In the genomic region with DNA sequence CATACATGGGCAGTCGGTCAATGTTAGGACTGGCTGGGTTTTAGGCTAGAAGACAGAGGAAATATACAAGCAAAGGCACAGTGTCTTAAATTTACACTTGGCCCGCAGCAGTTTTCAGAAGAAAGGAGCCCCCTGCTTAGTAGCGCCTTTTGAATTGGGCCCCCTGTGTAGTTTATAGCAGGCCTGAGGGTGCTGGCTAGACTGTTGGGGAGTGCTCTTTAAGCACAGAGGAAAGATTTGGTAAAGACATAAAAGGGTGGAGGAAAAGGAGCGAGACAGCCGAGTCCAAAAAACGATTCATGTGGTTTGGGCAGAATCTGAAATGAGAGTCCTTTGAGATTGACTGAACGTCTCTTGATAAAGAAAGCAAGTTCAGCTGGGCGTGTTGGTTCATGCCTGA, we compare ENCODE assay signal across 11 cellular contexts. TPM values are rescaled to one million over a fixed set of nuclear protein-coding genes. Genes with fewer than 3 reads are reported as not detected.
DNase-seq lines count a peak whose midpoint lies in the region; ATAC-seq and TF ChIP-seq lines count a peak whose summit lies in the region.
"Had no signal": no experiment of that assay in that cellular context is flagged by ENCODE, and none has a peak within 500 bp of the region (broad histone marks: within the 10 kb centered on the region; RNA-seq: fewer than 3 reads in every experiment).

No MANE protein-coding gene starts in this region.

- H3K4me3 Mint-ChIP-seq in activated T-cell treated with anti-CD3 and anti-CD28 coated beads, Interleukin-2, amount 50 U/mL, for 72 hours = peak overlapping the region; percentile 84 to 91
- H3K4me3 Mint-ChIP-seq in endodermal cell (no peak overlapping the region), type B pancreatic cell (no peak overlapping the region)

- H3K27me3 Mint-ChIP-seq in activated T-cell treated with anti-CD3 and anti-CD28 coated beads, Interleukin-2, amount 50 U/mL, for 72 hours (ENCODE audit: low read depth) = no peaks in the 10 kb centered on the region
- H3K27me3 Mint-ChIP-seq in endodermal cell (ENCODE audit: insufficient read depth) (no peaks in the 10 kb centered on the region), type B pancreatic cell (no peaks in the 10 kb centered on the region)

- peak overlapping the region; percentile 97 for H3K27ac Mint-ChIP-seq in activated T-cell treated with anti-CD3 and anti-CD28 coated beads, Interleukin-2, amount 50 U/mL, for 72 hours
- H3K27ac Mint-ChIP-seq in endodermal cell (peak overlapping the region; percentile 79), type B pancreatic cell (peak overlapping the region; percentile 40)

- peak in 1 of 2 donors; percentile 29 for DNase-seq in activated T-cell treated with anti-CD3 and anti-CD28 coated beads, Interleukin-2, amount 50 U/mL, for 72 hours
- no peak for DNase-seq in activated T-cell treated with anti-CD3 and anti-CD28 coated beads, Interleukin-2, amount 50 U/mL, for 1 hour
- DNase-seq in SK-N-MC (ENCODE audit: low read depth, low spot score) (peak; percentile 72), endodermal cell (no peak), type B pancreatic cell (ENCODE audit: extremely low spot score, unreplicated experiment) (no peak)
- DNase-seq: RPMI8226, small intestine had no signal

- no peak overlapping the region for H3K9ac ChIP-seq in SK-N-MC (ENCODE audit: insufficient read length)
- H3K9ac ChIP-seq in endodermal cell (ENCODE audit: extremely low read depth, low read length, poor library complexity, severe bottlenecking) = no peak overlapping the region

- no peaks in the 10 kb centered on the region for H3K9me3 ChIP-seq in SK-N-MC (ENCODE audit: low read depth, low read length)
- peaks cover 6% of the 10 kb centered on the region for H3K9me3 ChIP-seq in endodermal cell (ENCODE audit: control insufficient read depth, low read length)

- H3K4me3 ChIP-seq in SK-N-MC (peak overlapping the region; percentile 45), endodermal cell (ENCODE audit: low read length) (no peak overlapping the region)
- H3K4me3 ChIP-seq: lung had no signal

- 93 to 95% methylated on average over 7 to 8 of the region's 8 CpGs for WGBS in endodermal cell (ENCODE audit: insufficient coverage in 1 of 2, insufficient read length in 1 of 2), 2 experiments

- no peaks in the 10 kb centered on the region for H3K9me3 Mint-ChIP-seq in activated T-cell treated with anti-CD3 and anti-CD28 coated beads, Interleukin-2, amount 50 U/mL, for 72 hours
- H3K9me3 Mint-ChIP-seq in endodermal cell (no peaks in the 10 kb centered on the region), type B pancreatic cell (no peaks in the 10 kb centered on the region)

- H3K27me3 ChIP-seq in endodermal cell (ENCODE audit: control insufficient read depth, insufficient read depth, low read length, poor library complexity, severe bottlenecking) = no peaks in the 10 kb centered on the region

- peaks cover 6% of the 10 kb centered on the region for H3K4me1 ChIP-seq in endodermal cell (ENCODE audit: control insufficient read depth, insufficient read depth, low read length)

- peak in 1 of 2 donors; percentile 16 for ATAC-seq in activated T-cell treated with anti-CD3 and anti-CD28 coated beads, Interleukin-2, amount 50 U/mL, for 72 hours (replicated peaks in 1 of 2)
- no peak for ATAC-seq in GM18909 (IDR thresholded peaks at IDR 0.05; ENCODE audit: poor library complexity, unreplicated experiment)
- ATAC-seq in GM18870 (IDR thresholded peaks at IDR 0.05; ENCODE audit: unreplicated experiment) = no peak
- no peak for ATAC-seq in GM21360 (IDR thresholded peaks at IDR 0.05; ENCODE audit: unreplicated experiment)

- H3K36me3 Mint-ChIP-seq in activated T-cell treated with anti-CD3 and anti-CD28 coated beads, Interleukin-2, amount 50 U/mL, for 72 hours (ENCODE audit: insufficient read depth in 2 of 2) = peaks cover 21 to 36% of the 10 kb centered on the region in 2 donors
- H3K36me3 Mint-ChIP-seq in endodermal cell (ENCODE audit: low read depth) (peaks cover 28% of the 10 kb centered on the region), type B pancreatic cell (peaks cover 12% of the 10 kb centered on the region)

- 0 out of 2 replicates have a peak overlapping the region, but pooled peaks have one; percentile 38 for H3K27ac ChIP-seq in SK-N-MC
- no peak overlapping the region for H3K27ac ChIP-seq in endodermal cell (ENCODE audit: low read depth, low read length)

- TF ChIP-seq CTCF in endodermal cell (conservative IDR thresholded peaks at IDR 0.05) (no peak), type B pancreatic cell (conservative IDR thresholded peaks at IDR 0.05) (no peak)

- H3K4me1 Mint-ChIP-seq in activated T-cell treated with anti-CD3 and anti-CD28 coated beads, Interleukin-2, amount 50 U/mL, for 72 hours (ENCODE audit: low read depth) = peaks cover 72% of the 10 kb centered on the region
- peaks cover 12% of the 10 kb centered on the region for H3K4me1 Mint-ChIP-seq in endodermal cell
- H3K4me1 Mint-ChIP-seq in type B pancreatic cell (ENCODE audit: unreplicated experiment) = peaks cover 39% of the 10 kb centered on the region

- peaks cover 12% of the 10 kb centered on the region; the same call in 1 of the 2 replicates for H3K36me3 ChIP-seq in SK-N-MC (ENCODE audit: insufficient read depth, low read length)
- no peaks in the 10 kb centered on the region for H3K36me3 ChIP-seq in endodermal cell (ENCODE audit: control insufficient read depth, insufficient read depth, low read length)

RNA-seq across cellular contexts. Expression of a gene that starts 10.6 kb away (rescaled TPM):
- 100 to 1,000 TPM; 105 to 119 TPM for total RNA-seq in activated T-cell treated with anti-CD3 and anti-CD28 coated beads, Interleukin-2, amount 50 U/mL, for 72 hours
- total RNA-seq in endodermal cell (10 to 100 TPM; 55.2 to 62.3 TPM), type B pancreatic cell (ENCODE audit: low replicate concordance) (30.0 and 41.3 TPM in 2 replicates)
- 48.6 TPM for polyA plus RNA-seq in endodermal cell (2013, experiment 1 of 2)
- polyA plus RNA-seq in endodermal cell (2013, experiment 2 of 2) = 43.6 TPM

Comparison
In these comparisons a context has a peak if more than half of its experiments do, and no peak if none do; other contexts are left out.
1. H3K27ac Mint-ChIP-seq: peak in every context shown above with its lines; median percentile 97 in activated T-cell treated with anti-CD3 and anti-CD28 coated beads, Interleukin-2, amount 50 U/mL, for 72 hours; 79 in endodermal cell; 40 in type B pancreatic cell.
2. H3K4me3 Mint-ChIP-seq: peak in activated T-cell treated with anti-CD3 and anti-CD28 coated beads, Interleukin-2, amount 50 U/mL, for 72 hours (2 of 2); none in endodermal cell (single experiment) and type B pancreatic cell (single experiment).